ENCODE assay signal across 9 cellular contexts in the genomic region with DNA sequence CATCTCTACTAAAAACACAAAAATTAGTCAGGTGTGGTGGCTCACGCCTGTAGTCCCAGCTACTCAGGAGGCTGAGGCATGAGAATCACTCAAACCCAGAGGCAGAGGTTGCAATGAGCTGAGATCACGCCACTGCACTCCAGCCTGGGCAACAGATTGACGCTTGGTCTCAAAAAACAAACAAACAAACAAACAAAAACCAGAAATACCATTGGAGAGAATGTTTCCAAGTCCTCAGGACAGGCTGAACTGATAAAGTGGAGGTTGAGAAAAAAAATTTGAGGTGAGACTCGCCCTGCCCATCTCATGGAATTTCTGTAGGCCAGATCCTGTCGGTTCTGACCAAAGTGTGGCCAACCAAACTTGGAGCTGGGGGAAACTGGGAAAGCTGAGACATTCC.
"Had no signal": no experiment of that assay in that cellular context is flagged by ENCODE, and none has a peak within 500 bp of the region (broad histone marks: within the 10 kb centered on the region; RNA-seq: fewer than 3 reads in every experiment).

No MANE protein-coding gene starts in this region.

- H3K4me2 ChIP-seq: GM23338 had no signal

- DNase-seq: GM23248, GOT3, H7, H9, HCEC 1CT, HFFc6 had no signal

- H3K4me3 Mint-ChIP-seq: GM23338, H9, HFFc6 had no signal

- H3K9ac ChIP-seq: GM23248 had no signal

- H3K36me3 ChIP-seq: HAP-1 had no signal

- H3K4me3 ChIP-seq: GM23248, GM23338, HAP-1 had no signal

- H2AFZ ChIP-seq: GM23248, GM23338 had no signal

- H3K27ac Mint-ChIP-seq: GM23338, H9, HFFc6 had no signal

- H3K9me3 ChIP-seq: HAP-1 had no signal

- H3K27ac ChIP-seq: GM23248 had no signal

- ATAC-seq: GM23338, HCT116 had no signal

- H3K9me3 Mint-ChIP-seq: GM23338, H9, HFFc6 had no signal
